ENCODE assay signal across 24 cellular contexts in genomic region chr3:54608041-54608440, GRCh38.
"Had no signal": no experiment of that assay in that cellular context is flagged by ENCODE, and none has a peak within 500 bp of the region (broad histone marks: within the 10 kb centered on the region; RNA-seq: fewer than 3 reads in every experiment).

No MANE protein-coding gene starts in this region.

- H3K27ac ChIP-seq: stomach, suprapubic skin, testis, thoracic aorta, thyroid gland, tibial artery, tibial nerve, transverse colon, upper lobe of left lung, upper lobe of right lung, uterus, vagina had no signal

- H3K9me3 ChIP-seq: suprapubic skin, testis, thoracic aorta, thyroid gland, tibial artery, transverse colon, upper lobe of left lung, upper lobe of right lung, uterus, vagina had no signal

- DNase-seq: stimulated activated CD4-positive, alpha-beta T cell treated with anti-CD3 and anti-CD28 coated beads, Interleukin-2, amount 100 ng/mL, for 48 hours; stimulated activated CD4-positive, alpha-beta T cell treated with anti-CD3 and anti-CD28 coated beads, Interleukin-4, amount 100 ng/mL, for 1 hour; stimulated activated CD4-positive, alpha-beta T cell treated with anti-CD3 and anti-CD28 coated beads, Interleukin-4, amount 100 ng/mL, for 24 hours; stimulated activated CD4-positive, alpha-beta T cell treated with anti-CD3 and anti-CD28 coated beads, Interleukin-4, amount 100 ng/mL, for 4 hours; stimulated activated CD8-positive, alpha-beta memory T cell treated with anti-CD3 and anti-CD28 coated beads, Interleukin-4, amount 100 ng/mL, for 48 hours; stimulated activated naive B cell treated with anti-CD40 and anti-IgM and Interleukin-4, amounts not matched to agents 10 μg/mL and 1 μg/mL and 100 μg/mL, for 72 hours; stimulated activated naive CD4-positive, alpha-beta T cell; stimulated activated naive CD4-positive, alpha-beta T cell treated with Interleukin-2 at 50 U/mL for 16 hours; stimulated activated naive CD8-positive, alpha-beta T cell treated with anti-CD3 and anti-CD28 coated beads, Interleukin-15, amount 100 ng/mL, for 72 hours; stimulated activated naive CD8-positive, alpha-beta T cell treated with anti-CD3 and anti-CD28 coated beads, Interleukin-15, Interleukin-2, amounts not matched to agents 100 U/mL and 50 U/mL, for 24 hours; stomach; substantia nigra; testis; thyroid gland; tibial artery; transverse colon; trophoblast cell; upper lobe of left lung; upper lobe of right lung; uterus had no signal

- H3K36me3 ChIP-seq: stomach, suprapubic skin, thoracic aorta, thyroid gland, tibial artery, tibial nerve, transverse colon, upper lobe of left lung, upper lobe of right lung, uterus, vagina had no signal

- H3K4me1 ChIP-seq: stomach, suprapubic skin, testis, thyroid gland, tibial artery, tibial nerve, transverse colon, upper lobe of left lung, upper lobe of right lung, uterus, vagina had no signal

- H3K4me3 ChIP-seq: stomach, suprapubic skin, testis, thoracic aorta, thyroid gland, tibial artery, tibial nerve, transverse colon, upper lobe of left lung, upper lobe of right lung, uterus, vagina had no signal
